Comparison of ENCODE assay signal across 27 cellular contexts in genomic region chr11:120308081-120308480, GRCh38.
"Had no signal": no experiment of that assay in that cellular context is flagged by ENCODE, and none has a peak within 500 bp of the region (broad histone marks: within the 10 kb centered on the region; RNA-seq: fewer than 3 reads in every experiment).

No MANE protein-coding gene starts in this region.

- H3K4me1 Mint-ChIP-seq: immature natural killer cell; mesothelial cell of epicardium; naive thymus-derived CD4-positive, alpha-beta T cell had no signal

- H3K36me3 ChIP-seq: left lung, lower lobe of right lung, pancreas, prostate gland, tibial nerve, uterus had no signal

- H3K27ac ChIP-seq: left lung, lower lobe of right lung, pancreas, prostate gland, tibial nerve, uterus had no signal

- H3K4me3 Mint-ChIP-seq: immature natural killer cell; mesothelial cell of epicardium; naive thymus-derived CD4-positive, alpha-beta T cell; natural killer cell treated with Interleukin-12 subunit alpha and Interleukin-12 subunit beta and Interleukin-15 and Interleukin-18, amount 100 ng/mL, for 72 hours; stimulated activated naive B cell treated with anti-CD40 and anti-IgM and Interleukin-4, amounts not matched to agents 10 μg/mL and 1 μg/mL and 100 μg/mL, for 72 hours; stimulated activated naive CD8-positive, alpha-beta T cell treated with anti-CD3 and anti-CD28 coated beads, Interleukin-15, Interleukin-2, amounts not matched to agents 100 ng/mL and 50 ng/mL, for 24 hours; type B pancreatic cell had no signal

- ATAC-seq: left lung; lower lobe of right lung; naive thymus-derived CD4-positive, alpha-beta T cell; natural killer cell treated with Interleukin-12 subunit alpha and Interleukin-12 subunit beta and Interleukin-15 and Interleukin-18, amount 100 ng/mL, for 72 hours; pancreas; right cardiac atrium; sciatic nerve; stimulated activated naive B cell treated with anti-CD40 and anti-IgM and Interleukin-4, amounts not matched to agents 10 μg/mL and 1 μg/mL and 100 μg/mL, for 72 hours had no signal

- DNase-seq: immature natural killer cell; kidney; left colon; left lung; lower lobe of right lung; mammary epithelial cell; mesenchymal stem cell; mucosa of descending colon; naive thymus-derived CD4-positive, alpha-beta T cell; nucleus accumbens; pancreas; retina; right cardiac atrium; stimulated activated CD4-positive, alpha-beta T cell treated with anti-CD3 and anti-CD28 coated beads, Interleukin-12 subunit alpha, Interleukin-12 subunit beta, amount 100 ng/mL, for 4 hours; stimulated activated CD4-positive, alpha-beta T cell treated with anti-CD3 and anti-CD28 coated beads, Interleukin-15, amount 100 ng/mL, for 24 hours; stimulated activated CD4-positive, alpha-beta T cell treated with anti-CD3 and anti-CD28 coated beads, Interleukin-2, amount 100 ng/mL, for 24 hours; stimulated activated CD4-positive, alpha-beta T cell treated with anti-CD3 and anti-CD28 coated beads, Interleukin-4, amount 100 ng/mL, for 1 hour; stimulated activated naive B cell treated with anti-CD40 and anti-IgM and Interleukin-4, amounts not matched to agents 10 μg/mL and 1 μg/mL and 100 μg/mL, for 72 hours; uterus had no signal

- H3K36me3 Mint-ChIP-seq: immature natural killer cell; mesothelial cell of epicardium; naive thymus-derived CD4-positive, alpha-beta T cell; natural killer cell treated with Interleukin-12 subunit alpha and Interleukin-12 subunit beta and Interleukin-15 and Interleukin-18, amount 100 ng/mL, for 72 hours; stimulated activated naive B cell treated with anti-CD40 and anti-IgM and Interleukin-4, amounts not matched to agents 10 μg/mL and 1 μg/mL and 100 μg/mL, for 72 hours; type B pancreatic cell had no signal

- H3K4me3 ChIP-seq: left lung, lower lobe of right lung, mucosa of descending colon, pancreas, prostate gland, skin epidermis, tibial nerve, uterus had no signal

- H3K4me1 ChIP-seq: lower lobe of right lung, pancreas, tibial nerve, uterus had no signal

- H3K27me3 ChIP-seq: pancreas, tibial nerve, uterus had no signal

- H3K9me3 ChIP-seq: left lung, lower lobe of right lung, mucosa of descending colon, pancreas, prostate gland, tibial nerve, uterus had no signal

- H3K27ac Mint-ChIP-seq: immature natural killer cell; mesothelial cell of epicardium; naive thymus-derived CD4-positive, alpha-beta T cell; natural killer cell treated with Interleukin-12 subunit alpha and Interleukin-12 subunit beta and Interleukin-15 and Interleukin-18, amount 100 ng/mL, for 72 hours; stimulated activated naive B cell treated with anti-CD40 and anti-IgM and Interleukin-4, amounts not matched to agents 10 μg/mL and 1 μg/mL and 100 μg/mL, for 72 hours; stimulated activated naive CD8-positive, alpha-beta T cell treated with anti-CD3 and anti-CD28 coated beads, Interleukin-15, Interleukin-2, amounts not matched to agents 100 ng/mL and 50 ng/mL, for 24 hours; type B pancreatic cell had no signal
